14 cellular contexts compared by ENCODE assay signal in genomic region chr2:206225435-206226232, GRCh38. TPM values are rescaled to one million over a fixed set of nuclear protein-coding genes. Genes with fewer than 3 reads are reported as not detected.
DNase-seq lines count a peak whose midpoint lies in the region; ATAC-seq and TF ChIP-seq lines count a peak whose summit lies in the region.
"Had no signal": no experiment of that assay in that cellular context is flagged by ENCODE, and none has a peak within 500 bp of the region (broad histone marks: within the 10 kb centered on the region; RNA-seq: fewer than 3 reads in every experiment).

No MANE protein-coding gene starts in this region.

- H3K9me3 ChIP-seq in H9 (ENCODE audit: control insufficient read depth, low read depth, low read length) = no peaks in the 10 kb centered on the region

- no peak overlapping the region for H2BK12ac ChIP-seq in H9 (ENCODE audit: insufficient read length, low read depth, low read length)

- POLR2A ChIA-PET in activated CD4-positive, alpha-beta memory T cell treated with anti-CD3 and anti-CD28 coated beads, Interleukin-2, amount 10 ng/mL, durations not matched to agents 7 days and 5 days (lab: Charles Lee) = no interaction called here

- H4K8ac ChIP-seq in H9 (replicated peaks; ENCODE audit: insufficient read length, low read depth, low read length) = no peak overlapping the region

- no peak overlapping the region for H2AFZ ChIP-seq in H9 (ENCODE audit: low read length)

- no peaks in the 10 kb centered on the region for H3K27me3 ChIP-seq in H9 (ENCODE audit: insufficient read depth, low read length)

- no peak overlapping the region for H3K14ac ChIP-seq in H9 (ENCODE audit: insufficient read depth, low read length)

- no peaks in the 10 kb centered on the region for H3K36me3 Mint-ChIP-seq in activated CD4-positive, alpha-beta memory T cell treated with anti-CD3 and anti-CD28 coated beads, Interleukin-2, amount 10 ng/mL, durations not matched to agents 7 days and 5 days (ENCODE audit: low read depth)
- peaks cover 0 to 4% (median 0%) of the 10 kb centered on the region in 3 experiments; a peak in 2 of 7 replicates for H3K36me3 Mint-ChIP-seq in H9 (ENCODE audit: insufficient read depth in 1 of 3, low read depth in 3 of 3)

- no peak overlapping the region for H2BK5ac ChIP-seq in H9 (ENCODE audit: insufficient read length, low read length)

- H3K4me1 ChIP-seq in H9 (ENCODE audit: insufficient read depth, low read length) = peaks cover 4% of the 10 kb centered on the region

- no peak overlapping the region for H3K23ac ChIP-seq in H9 (ENCODE audit: insufficient read length, low read depth, low read length)

- CTCF ChIA-PET in activated CD4-positive, alpha-beta memory T cell treated with anti-CD3 and anti-CD28 coated beads, Interleukin-2, amount 10 ng/mL, durations not matched to agents 7 days and 5 days (lab: Charles Lee) = interaction anchor here (0.6 kb wide), 1 partner anchor 23 kb away, joined by 6 read pairs; no protein-coding TSS in a partner anchor

- H3K27ac Mint-ChIP-seq in activated CD4-positive, alpha-beta memory T cell treated with anti-CD3 and anti-CD28 coated beads, Interleukin-2, amount 10 ng/mL, durations not matched to agents 7 days and 5 days = peak overlapping the region; percentile 44
- peak overlapping the region in 1 of 3 experiments; percentile 29; a peak in 1 of 7 replicates for H3K27ac Mint-ChIP-seq in H9
- H3K27ac Mint-ChIP-seq: effector memory CD8-positive, alpha-beta T cell had no signal

- H2BK20ac ChIP-seq in H9 (ENCODE audit: low read depth, low read length, poor library complexity, severe bottlenecking) = no peak overlapping the region

- H3K9me3 Mint-ChIP-seq in activated CD4-positive, alpha-beta memory T cell treated with anti-CD3 and anti-CD28 coated beads, Interleukin-2, amount 10 ng/mL, durations not matched to agents 7 days and 5 days = no peaks in the 10 kb centered on the region
- peaks cover 4% of the 10 kb centered on the region in 2 experiments for H3K9me3 Mint-ChIP-seq in H9

- H3K79me1 ChIP-seq in H9 (ENCODE audit: insufficient read depth, low read depth, low read length, poor library complexity, severe bottlenecking) = no peaks in the 10 kb centered on the region

- peak; percentile 7 for DNase-seq in DMS79 treated with DMSO at 0.1 percent for 48 hours (lab: John Stamatoyannopoulos, UW)
- DNase-seq in DMS79 (lab: John Stamatoyannopoulos, UW) = no peak
- peak; percentile 24 for DNase-seq in activated CD4-positive, alpha-beta memory T cell treated with anti-CD3 and anti-CD28 coated beads, Interleukin-2, amount 10 ng/mL, durations not matched to agents 7 days and 5 days
- DNase-seq in stimulated activated CD4-positive, alpha-beta T cell treated with anti-CD3 and anti-CD28 coated beads, Interleukin-4, amount 100 ng/mL, for 4 hours = no peak
- no peak for DNase-seq in H9
- DNase-seq in left lobe of liver (ENCODE audit: low spot score) = no peak
- DNase-seq: DMS53; effector memory CD8-positive, alpha-beta T cell; small intestine had no signal

- H4K20me1 ChIP-seq in H9 (ENCODE audit: control insufficient read depth, insufficient read depth, insufficient read length) = no peaks in the 10 kb centered on the region

- WGBS in H9 (ENCODE audit: extremely low coverage, insufficient read length, low lambda C conversion rate) = no CpG with 5 or more reads among the region's 5 CpGs

- H3K27me3 Mint-ChIP-seq in activated CD4-positive, alpha-beta memory T cell treated with anti-CD3 and anti-CD28 coated beads, Interleukin-2, amount 10 ng/mL, durations not matched to agents 7 days and 5 days = peaks cover 8% of the 10 kb centered on the region
- no peaks in the 10 kb centered on the region for H3K27me3 Mint-ChIP-seq in H9 (ENCODE audit: low read depth)

- H3K4ac ChIP-seq in H9 (ENCODE audit: low read depth, low read length) = no peak overlapping the region

- H3K27ac ChIP-seq in H9 (ENCODE audit: insufficient read length, low read depth, low read length) = no peak overlapping the region
- H3K27ac ChIP-seq: 22Rv1, HL-60, VCaP had no signal

- H4K5ac ChIP-seq in H9 (ENCODE audit: insufficient read length, low read depth, low read length) = no peak overlapping the region

- no peak overlapping the region for H3T11ph ChIP-seq in H9 (ENCODE audit: low read length)

- no peak overlapping the region for H2BK120ac ChIP-seq in H9 (ENCODE audit: low read depth, low read length, poor library complexity, severe bottlenecking)

- no peaks in the 10 kb centered on the region for H3K23me2 ChIP-seq in H9 (ENCODE audit: insufficient read length, low read depth, low read length, poor library complexity, severe bottlenecking)

- H4K91ac ChIP-seq in H9 (ENCODE audit: insufficient read length, low read depth, low read length) = no peak overlapping the region

- H3K18ac ChIP-seq in H9 (ENCODE audit: insufficient read length, low read depth, low read length) = no peak overlapping the region

- no peaks in the 10 kb centered on the region for H3K79me2 ChIP-seq in H9 (ENCODE audit: insufficient read depth, low read length)

- no peak overlapping the region for H3K56ac ChIP-seq in H9 (ENCODE audit: insufficient read length, low read depth, low read length)

- no peak overlapping the region for H2AK5ac ChIP-seq in H9 (ENCODE audit: insufficient read length, low read length)

- no peak overlapping the region for H3K4me3 Mint-ChIP-seq in activated CD4-positive, alpha-beta memory T cell treated with anti-CD3 and anti-CD28 coated beads, Interleukin-2, amount 10 ng/mL, durations not matched to agents 7 days and 5 days
- H3K4me3 Mint-ChIP-seq in H9 = no peak overlapping the region
- H3K4me3 Mint-ChIP-seq: effector memory CD8-positive, alpha-beta T cell had no signal

- H3K4me2 ChIP-seq in H9 (ENCODE audit: insufficient read depth, insufficient read length, low read length) = no peak overlapping the region

- H2BK15ac ChIP-seq in H9 (ENCODE audit: low read depth, low read length) = no peak overlapping the region

- peak; percentile 92 for ATAC-seq in GM21526 (IDR thresholded peaks at IDR 0.05; ENCODE audit: low FRiP score, unreplicated experiment)
- ATAC-seq in HG03064 (IDR thresholded peaks at IDR 0.05; ENCODE audit: low read depth, unreplicated experiment) = peak; percentile 69
- no peak for ATAC-seq in left lobe of liver
- ATAC-seq: effector memory CD8-positive, alpha-beta T cell had no signal

- H3K4me1 Mint-ChIP-seq in activated CD4-positive, alpha-beta memory T cell treated with anti-CD3 and anti-CD28 coated beads, Interleukin-2, amount 10 ng/mL, durations not matched to agents 7 days and 5 days = peaks cover 8% of the 10 kb centered on the region
- peaks cover 19% of the 10 kb centered on the region in 2 experiments for H3K4me1 Mint-ChIP-seq in H9

- no peak for TF ChIP-seq CTCF in H9 (conservative IDR thresholded peaks at IDR 0.05)

- H3K9ac ChIP-seq in H9 (ENCODE audit: extremely low read depth, insufficient read length, low read length) = no peak overlapping the region

RNA-seq across cellular contexts. Expression of gene ZDBF2, which starts 48.8 kb away (rescaled TPM):
- total RNA-seq in activated CD4-positive, alpha-beta memory T cell treated with anti-CD3 and anti-CD28 coated beads, Interleukin-2, amount 10 ng/mL, durations not matched to agents 7 days and 5 days = 10 to 100 TPM; 13.2 to 15.6 TPM
- total RNA-seq in H9 (2021) (29.1 and 31.8 TPM in 2 replicates), left lobe of liver (4.5 TPM)

Comparison
In these comparisons a context has a peak if more than half of its experiments do, and no peak if none do; other contexts are left out.
1. DNase-seq: peak in DMS79 treated with DMSO at 0.1 percent for 48 hours (single experiment) and activated CD4-positive, alpha-beta memory T cell treated with anti-CD3 and anti-CD28 coated beads, Interleukin-2, amount 10 ng/mL, durations not matched to agents 7 days and 5 days (single experiment); none in DMS79 (single experiment), stimulated activated CD4-positive, alpha-beta T cell treated with anti-CD3 and anti-CD28 coated beads, Interleukin-4, amount 100 ng/mL, for 4 hours (0 of 2), H9 (single experiment) and left lobe of liver (single experiment).